8 cellular contexts compared by ENCODE assay signal in genomic region chr6:52995913-52996685, GRCh38. TPM values are rescaled to one million over a fixed set of nuclear protein-coding genes. Genes with fewer than 3 reads are reported as not detected.
DNase-seq lines count a peak whose midpoint lies in the region; FAIRE-seq and TF ChIP-seq lines count a peak whose summit lies in the region.

No MANE protein-coding gene starts in this region.

- H3K4me3 ChIP-seq in SU-DHL-6 (ENCODE audit: insufficient read depth, low read length, poor library complexity, severe bottlenecking) (peak overlapping the region; percentile 41), kidney (ENCODE audit: low read length in 2 of 2) (peak overlapping the region; percentile 58 to 92)

- FAIRE-seq in kidney (lab: Jason Lieb, UNC): no peak
- FAIRE-seq in urothelium cell line (lab: Jason Lieb, UNC): no peak

- no peaks in the 10 kb centered on the region for H3K27me3 ChIP-seq in SU-DHL-6 (ENCODE audit: low read length)

- H3K9me3 ChIP-seq in SU-DHL-6 (ENCODE audit: insufficient read depth, low read length) (no peaks in the 10 kb centered on the region), kidney (ENCODE audit: control insufficient read depth in 1 of 2, low read length in 2 of 2) (no peaks in the 10 kb centered on the region)

- no peaks in the 10 kb centered on the region for H3K9me2 ChIP-seq in SU-DHL-6 (replicated peaks; ENCODE audit: insufficient read depth, low read length)

- H3K9ac ChIP-seq in SU-DHL-6 (ENCODE audit: low read length) (no peak overlapping the region), kidney (ENCODE audit: low read length in 2 of 2) (peak overlapping the region in 1 of 2 donors; percentile 41)

- H3K36me3 ChIP-seq in SU-DHL-6 (ENCODE audit: low read length) (no peaks in the 10 kb centered on the region), kidney (ENCODE audit: control insufficient read depth in 1 of 2, insufficient read depth in 2 of 2, low read length in 2 of 2) (no peaks in the 10 kb centered on the region)

- no peaks in the 10 kb centered on the region for H3K79me2 ChIP-seq in SU-DHL-6 (ENCODE audit: insufficient read depth, low read length)

- intact Hi-C loops in kidney (cut with DNase I): no loop called here

- H3K27ac ChIP-seq in SU-DHL-6 (ENCODE audit: low read depth, low read length) (peak overlapping the region; percentile 31; the same call in 1 of the 2 replicates), kidney (ENCODE audit: low read depth in 2 of 2, low read length in 2 of 2) (peak overlapping the region in 1 of 2 donors; percentile 60)

- peak overlapping the region; percentile 77 for H3K4me2 ChIP-seq in SU-DHL-6 (ENCODE audit: low read depth, low read length, poor library complexity, severe bottlenecking)

- TF ChIP-seq CTCF in SU-DHL-6 (IDR thresholded peaks at IDR 0.05; ENCODE audit: insufficient read depth, low read length, poor library complexity, severe bottlenecking) (no peak), kidney (IDR thresholded peaks at IDR 0.05; ENCODE audit: borderline replicate concordance, extremely low read depth, insufficient read depth) (no peak)

- H3F3A ChIP-seq in SU-DHL-6 (ENCODE audit: insufficient read depth): peaks cover 13% of the 10 kb centered on the region

- DNase-seq in COR-L47 (lab: John Stamatoyannopoulos, UW): peak; percentile 15
- DNase-seq in KG1 (lab: John Stamatoyannopoulos, UW): peak; percentile 64
- DNase-seq in brain pericyte (ENCODE audit: low read depth, low spot score): peak; percentile 60
- DNase-seq in kidney: peak; percentile 75
- DNase-seq in stimulated activated CD4-positive, alpha-beta T cell treated with anti-CD3 and anti-CD28 coated beads, Interleukin-2, amount 100 ng/mL, for 24 hours: peak; percentile 33 to 46
- no peak for DNase-seq in COLO829 (ENCODE audit: low spot score)
- no peak for DNase-seq in urothelium cell line (ENCODE audit: low spot score)

- H3K4me1 ChIP-seq in kidney (ENCODE audit: control insufficient read depth in 1 of 2, insufficient read depth in 1 of 2, low read depth in 1 of 2, low read length in 2 of 2): peaks cover 0 to 3% of the 10 kb centered on the region in 2 donors

- H4K20me1 ChIP-seq in SU-DHL-6 (ENCODE audit: low read depth, low read length): no peaks in the 10 kb centered on the region

- peak overlapping the region; percentile 0 for H2AFZ ChIP-seq in SU-DHL-6 (ENCODE audit: low read depth, low read length, severe bottlenecking)

RNA-seq across cellular contexts. Expression of gene GSTA4, which starts 1.0 kb away (rescaled TPM):
- total RNA-seq in kidney: 17.4 TPM
- 47.4 TPM for polyA plus RNA-seq in kidney (ENCODE audit: insufficient read depth, low read depth, low replicate concordance)

Comparison
In these comparisons a context has a peak if more than half of its experiments do, and no peak if none do; other contexts are left out.
1. DNase-seq: peak in COR-L47 (single experiment), KG1 (single experiment), brain pericyte (single experiment), kidney (single experiment) and stimulated activated CD4-positive, alpha-beta T cell treated with anti-CD3 and anti-CD28 coated beads, Interleukin-2, amount 100 ng/mL, for 24 hours (2 of 2); none in COLO829 (single experiment) and urothelium cell line (single experiment).